23 cellular contexts compared by ENCODE assay signal in genomic region chr6:17466707-17467106, GRCh38.
A peak's percentile ranks its signal among the peaks of the same experiment; 100 is the strongest.
DNase-seq lines count a peak whose midpoint lies in the region; ATAC-seq and TF ChIP-seq lines count a peak whose summit lies in the region.
"Had no signal": no experiment of that assay in that cellular context is flagged by ENCODE, and none has a peak within 500 bp of the region (broad histone marks: within the 10 kb centered on the region; RNA-seq: fewer than 3 reads in every experiment).

No MANE protein-coding gene starts in this region.

- dilution Hi-C loops in mammary epithelial cell (cut with HindIII; ENCODE audit: low sequenced_read_pairs), result no loop called here

- WGBS in mammary epithelial cell (ENCODE audit: low coverage, missing lambda C conversion rate), result 91% methylated on average over 3 of the region's 3 CpGs

- H3K9ac ChIP-seq in mammary epithelial cell (ENCODE audit: insufficient read depth, low read length) (no peak overlapping the region), skeletal muscle tissue (ENCODE audit: low read depth in 1 of 3, low read length in 3 of 3) (no peak overlapping the region), Karpas-422 (ENCODE audit: low read length) (no peak overlapping the region)

- H3K4me3 Mint-ChIP-seq in MCF 10A (ENCODE audit: unreplicated experiment), result no peak overlapping the region
- H3K4me3 Mint-ChIP-seq: B cell, CD14-positive monocyte had no signal

- no peaks in the 10 kb centered on the region for H3K27me3 Mint-ChIP-seq in MCF 10A (ENCODE audit: insufficient read depth, unreplicated experiment)
- H3K27me3 Mint-ChIP-seq: B cell had no signal

- in situ Hi-C loops in mammary epithelial cell (cut with MboI; ENCODE audit: low sequenced_read_pairs in 2 of 2), result no loop called here
- in situ Hi-C loops in KBM-7 (cut with MboI; ENCODE audit: low pct_unique_long_range_greater_than_20kb, low sequenced_read_pairs), result no loop called here

- DNase-seq in MCF 10A (ENCODE audit: unreplicated experiment) (peak; percentile 14), mammary epithelial cell (no peak), RWPE2 (ENCODE audit: low spot score) (no peak), kidney tubule cell (ENCODE audit: low spot score) (peak; percentile 35), KBM-7 (no peak), Karpas-422 (no peak)
- no peak for DNase-seq in stimulated activated CD4-positive, alpha-beta T cell treated with anti-CD3 and anti-CD28 coated beads, Interleukin-12 subunit alpha, Interleukin-12 subunit beta, amount 100 ng/mL, for 4 hours
- DNase-seq: 8988T, DMS79, GOT3, HCEC 1CT, NCI-H1092, NCI-H146, NCI-H2029 treated with DMSO at 0.1 percent for 48 hours, NCI-H2171, NCI-H345, NCI-H524, NCI-H774, Peyer's patch, SHP77 had no signal

- ATAC-seq in RWPE2 (ENCODE audit: low read depth), result peak; percentile 75

- H3K4me2 ChIP-seq in mammary epithelial cell (ENCODE audit: insufficient read depth, low read depth, low read length), result no peak overlapping the region
- no peak overlapping the region for H3K4me2 ChIP-seq in Karpas-422 (ENCODE audit: low read depth, low read length, poor library complexity, severe bottlenecking)

- H3K9me3 ChIP-seq in mammary epithelial cell (replicated peaks; ENCODE audit: insufficient read depth, low read length), result no peaks in the 10 kb centered on the region
- H3K9me3 ChIP-seq in RWPE2 (ENCODE audit: severe bottlenecking), result no peaks in the 10 kb centered on the region
- no peaks in the 10 kb centered on the region for H3K9me3 ChIP-seq in skeletal muscle tissue (ENCODE audit: control insufficient read depth in 3 of 3, low read length in 3 of 3)
- no peaks in the 10 kb centered on the region for H3K9me3 ChIP-seq in Karpas-422 (ENCODE audit: low read length)
- H3K9me3 ChIP-seq: Peyer's patch had no signal

- no peak overlapping the region for H3K27ac ChIP-seq in mammary epithelial cell (ENCODE audit: insufficient read depth, low read depth, low read length)
- H3K27ac ChIP-seq in RWPE2 (ENCODE audit: poor library complexity, severe bottlenecking), result no peak overlapping the region
- H3K27ac ChIP-seq in skeletal muscle tissue (ENCODE audit: low read depth, low read length), result peak overlapping the region; percentile 31
- no peak overlapping the region for H3K27ac ChIP-seq in Karpas-422 (ENCODE audit: low read length)
- H3K27ac ChIP-seq: Peyer's patch had no signal

- no peak overlapping the region for H3K27ac Mint-ChIP-seq in MCF 10A (ENCODE audit: low read depth, unreplicated experiment)
- H3K27ac Mint-ChIP-seq: B cell, CD14-positive monocyte had no signal

- H3K4me1 ChIP-seq in mammary epithelial cell (ENCODE audit: insufficient read depth, low read length) (no peaks in the 10 kb centered on the region), RWPE2 (ENCODE audit: insufficient read depth, poor library complexity, severe bottlenecking) (peaks cover 6% of the 10 kb centered on the region), skeletal muscle tissue (ENCODE audit: control insufficient read depth in 3 of 3, insufficient read depth in 3 of 3, low read length in 3 of 3) (peaks cover 34 to 49% (median 43%) of the 10 kb centered on the region in 3 donors), Karpas-422 (ENCODE audit: low read length) (no peaks in the 10 kb centered on the region)

- H2AFZ ChIP-seq in mammary epithelial cell (ENCODE audit: low read depth, low read length), result no peak overlapping the region
- H2AFZ ChIP-seq in Karpas-422 (ENCODE audit: low read length), result no peak overlapping the region

- no peak for TF ChIP-seq CTCF in MCF 10A (IDR thresholded peaks at IDR 0.05; ENCODE audit: unreplicated experiment)
- no peak for TF ChIP-seq CTCF in mammary epithelial cell (conservative IDR thresholded peaks at IDR 0.05 in 1 of 2, IDR thresholded peaks at IDR 0.05 in 1 of 2; ENCODE audit: extremely low read depth in 1 of 2, insufficient read depth in 1 of 2, low read depth in 1 of 2, low read length in 2 of 2)
- TF ChIP-seq CTCF in RWPE2 (IDR thresholded peaks at IDR 0.05; ENCODE audit: poor library complexity, severe bottlenecking), result no peak

- H3K36me3 ChIP-seq in mammary epithelial cell (ENCODE audit: insufficient read depth, low read length), result peaks cover 1% of the 10 kb centered on the region
- no peaks in the 10 kb centered on the region; the same call in 1 of the 2 replicates for H3K36me3 ChIP-seq in RWPE2 (ENCODE audit: low read depth)
- peaks cover 6 to 12% (median 11%) of the 10 kb centered on the region in 3 donors for H3K36me3 ChIP-seq in skeletal muscle tissue (ENCODE audit: control insufficient read depth in 3 of 3, insufficient read depth in 3 of 3, low read length in 3 of 3)
- H3K36me3 ChIP-seq in Karpas-422 (ENCODE audit: insufficient read depth, low read length), result no peaks in the 10 kb centered on the region
- H3K36me3 ChIP-seq: Peyer's patch had no signal

- no peak overlapping the region for H3K4me3 ChIP-seq in mammary epithelial cell (replicated peaks in 1 of 3; ENCODE audit: insufficient read depth in 1 of 3, low read depth in 2 of 3, low read length in 3 of 3)
- no peak overlapping the region for H3K4me3 ChIP-seq in RWPE2 (ENCODE audit: severe bottlenecking)
- no peak overlapping the region for H3K4me3 ChIP-seq in skeletal muscle tissue (ENCODE audit: low read length in 3 of 3)
- H3K4me3 ChIP-seq in Karpas-422 (ENCODE audit: low read length), result no peak overlapping the region
- H3K4me3 ChIP-seq: Peyer's patch had no signal

- peaks cover 12% of the 10 kb centered on the region for H3K4me1 Mint-ChIP-seq in MCF 10A (ENCODE audit: insufficient read depth, unreplicated experiment)
- H3K4me1 Mint-ChIP-seq: B cell, CD14-positive monocyte had no signal

- CTCF ChIA-PET in MCF 10A (lab: Yijun Ruan, JAX), result interaction anchor here (0.6 kb wide), 1 partner anchor 47 kb away, joined by 4 read pairs; no protein-coding TSS in a partner anchor
- CTCF ChIA-PET in mammary epithelial cell (lab: Charles Lee; ENCODE audit: low non-redundant PET), result no interaction called here

- intact Hi-C loops in MCF 10A (cut with micrococcal nuclease) (no loop called here), mammary epithelial cell (cut with micrococcal nuclease) (no loop called here)

- no peaks in the 10 kb centered on the region for H3K9me2 ChIP-seq in Karpas-422 (replicated peaks; ENCODE audit: insufficient read depth, low read length)

- BruUV-seq in MCF 10A (replicated peaks; lab: Mats Ljungman, UMichigan), result no TSS peak
- no TSS peak for BruUV-seq in mammary epithelial cell (replicated peaks; lab: Mats Ljungman, UMichigan)

- peaks cover 20% of the 10 kb centered on the region for H3K36me3 Mint-ChIP-seq in MCF 10A (ENCODE audit: insufficient read depth, unreplicated experiment)
- H3K36me3 Mint-ChIP-seq: CD14-positive monocyte had no signal

- POLR2A ChIA-PET in MCF 10A (lab: Yijun Ruan, JAX), result interaction anchor here (0.6 kb wide), 1 partner anchor 1215 kb away, joined by 3 read pairs; no protein-coding TSS in a partner anchor

- no peaks in the 10 kb centered on the region for H3K27me3 ChIP-seq in mammary epithelial cell (ENCODE audit: insufficient read depth, low read length)
- H3K27me3 ChIP-seq in RWPE2 (ENCODE audit: insufficient read depth, poor library complexity, severe bottlenecking), result no peaks in the 10 kb centered on the region
- H3K27me3 ChIP-seq in skeletal muscle tissue (ENCODE audit: control insufficient read depth in 3 of 3, insufficient read depth in 3 of 3, low read length in 3 of 3), result no peaks in the 10 kb centered on the region
- H3K27me3 ChIP-seq in Karpas-422 (ENCODE audit: low read length), result no peaks in the 10 kb centered on the region
- H3K27me3 ChIP-seq: Peyer's patch had no signal

- no peaks in the 10 kb centered on the region for H3K9me3 Mint-ChIP-seq in MCF 10A (ENCODE audit: unreplicated experiment)

- H4K20me1 ChIP-seq in mammary epithelial cell (ENCODE audit: insufficient read depth, low read length) (no peaks in the 10 kb centered on the region), Karpas-422 (ENCODE audit: insufficient read depth, low read depth, low read length) (no peaks in the 10 kb centered on the region)

- H3K79me2 ChIP-seq in mammary epithelial cell (ENCODE audit: insufficient read depth, low read length), result no peaks in the 10 kb centered on the region
- H3K79me2 ChIP-seq in Karpas-422 (ENCODE audit: low read length), result no peaks in the 10 kb centered on the region

Comparison
In these comparisons a context has a peak if more than half of its experiments do, and no peak if none do; other contexts are left out.
1. DNase-seq: peak in MCF 10A (single experiment) and kidney tubule cell (single experiment); none in mammary epithelial cell (single experiment), RWPE2 (single experiment), KBM-7 (single experiment), stimulated activated CD4-positive, alpha-beta T cell treated with anti-CD3 and anti-CD28 coated beads, Interleukin-12 subunit alpha, Interleukin-12 subunit beta, amount 100 ng/mL, for 4 hours (single experiment) and Karpas-422 (single experiment).